In the genomic region with DNA sequence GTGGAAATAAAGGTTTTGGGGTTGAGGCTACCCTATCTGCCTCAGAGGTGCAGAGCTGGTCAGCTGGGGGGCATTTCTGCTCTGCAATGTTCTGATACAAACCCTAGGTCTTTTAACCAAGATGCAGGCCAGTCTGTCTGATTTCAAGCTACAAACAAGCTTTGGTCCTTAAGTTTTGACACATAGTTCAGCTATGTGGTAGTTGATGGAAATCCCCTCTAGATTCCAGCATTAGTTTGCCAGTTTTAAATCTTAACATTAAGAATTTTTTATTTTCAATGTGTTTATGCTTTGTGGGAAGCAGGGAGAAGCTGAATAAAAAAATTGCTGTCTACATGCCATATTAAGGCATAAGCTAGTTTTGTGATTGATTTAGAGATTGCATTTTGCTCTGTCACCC, we compare ENCODE assay signal across 1 cellular context.
TF ChIP-seq lines count a peak whose summit lies in the region.

No MANE protein-coding gene starts in this region.

TF ChIP-seq in IMR-90, 13 proteins besides CTCF, POLR2A, EP300 and RAD21 (continued from another document):
- TF ChIP-seq NFE2L2 (IDR thresholded peaks at IDR 0.05; ENCODE audit: low read depth, low read length), result no peak
- TF ChIP-seq SMC3 (IDR thresholded peaks at IDR 0.05; ENCODE audit: low read depth, low read length), result no peak
- TF ChIP-seq FOS (IDR thresholded peaks at IDR 0.05; ENCODE audit: low read depth, low read length), result no peak
- TF ChIP-seq, protein P1, sequence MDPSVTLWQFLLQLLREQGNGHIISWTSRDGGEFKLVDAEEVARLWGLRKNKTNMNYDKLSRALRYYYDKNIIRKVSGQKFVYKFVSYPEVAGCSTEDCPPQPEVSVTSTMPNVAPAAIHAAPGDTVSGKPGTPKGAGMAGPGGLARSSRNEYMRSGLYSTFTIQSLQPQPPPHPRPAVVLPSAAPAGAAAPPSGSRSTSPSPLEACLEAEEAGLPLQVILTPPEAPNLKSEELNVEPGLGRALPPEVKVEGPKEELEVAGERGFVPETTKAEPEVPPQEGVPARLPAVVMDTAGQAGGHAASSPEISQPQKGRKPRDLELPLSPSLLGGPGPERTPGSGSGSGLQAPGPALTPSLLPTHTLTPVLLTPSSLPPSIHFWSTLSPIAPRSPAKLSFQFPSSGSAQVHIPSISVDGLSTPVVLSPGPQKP (IDR thresholded peaks at IDR 0.05; ENCODE audit: borderline replicate concordance, low read depth, low read length), result no peak
- no peak for TF ChIP-seq MAFK (IDR thresholded peaks at IDR 0.05; ENCODE audit: low read depth, low read length)
- TF ChIP-seq MAZ (IDR thresholded peaks at IDR 0.05; ENCODE audit: borderline replicate concordance, low read depth, low read length), result no peak
